ENCODE assay signal across 1 cellular context in the genomic region with DNA sequence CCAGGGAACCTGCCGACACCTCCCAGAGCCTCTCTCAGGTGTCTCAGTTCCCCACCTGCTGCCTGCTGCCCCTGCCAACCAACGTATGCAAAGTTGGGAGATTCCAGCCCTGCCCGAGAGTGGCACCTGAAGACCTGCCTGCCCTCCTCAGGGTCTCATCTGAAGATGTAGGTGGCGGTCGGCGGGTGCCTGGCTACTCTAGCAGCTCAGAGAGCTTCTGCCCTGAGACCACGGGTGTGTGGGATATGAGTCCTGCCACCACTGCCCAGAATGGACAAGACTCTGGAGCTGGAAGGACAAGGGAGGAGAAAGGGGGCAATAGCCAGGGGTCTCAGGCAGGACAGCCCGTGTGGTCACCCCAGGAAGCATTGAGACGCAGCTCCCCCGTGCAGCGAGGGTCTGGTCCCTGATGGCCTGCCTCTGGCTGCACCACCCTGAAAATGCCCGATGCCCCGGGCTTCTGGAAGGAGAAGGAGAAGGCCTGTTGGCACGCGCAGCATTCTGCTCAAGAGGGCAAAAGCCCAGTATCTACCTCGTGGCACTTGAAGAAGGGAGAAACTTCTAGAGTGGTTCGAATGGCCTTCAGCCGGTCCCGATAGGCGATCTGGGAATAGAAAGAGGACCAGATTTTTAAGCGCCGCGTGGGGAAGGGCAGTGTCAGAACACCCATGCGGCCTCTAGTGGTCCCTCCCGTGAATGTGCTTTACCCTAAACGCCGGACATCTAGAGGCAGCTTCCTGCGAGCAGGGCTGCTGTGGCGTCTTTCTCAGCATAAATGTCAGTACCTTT.
TF ChIP-seq lines count a peak whose summit lies in the region.

No MANE protein-coding gene starts in this region.

TF ChIP-seq in IMR-90, 13 proteins besides CTCF, POLR2A, EP300 and RAD21 (continued from another document):
- TF ChIP-seq USF2 (IDR thresholded peaks at IDR 0.05; ENCODE audit: low read depth, low read length) (no peak), MAFK (IDR thresholded peaks at IDR 0.05; ENCODE audit: low read depth, low read length) (no peak), CHD1 (IDR thresholded peaks at IDR 0.05; ENCODE audit: low read depth, low read length) (no peak), MXI1 (IDR thresholded peaks at IDR 0.05; ENCODE audit: borderline replicate concordance, low read depth, low read length) (no peak), ELK1 (IDR thresholded peaks at IDR 0.05; ENCODE audit: borderline replicate concordance, low read depth, low read length) (no peak), RFX5 (IDR thresholded peaks at IDR 0.05; ENCODE audit: low read depth, low read length) (no peak), MAZ (IDR thresholded peaks at IDR 0.05; ENCODE audit: borderline replicate concordance, low read depth, low read length) (no peak), SMC3 (IDR thresholded peaks at IDR 0.05; ENCODE audit: low read depth, low read length) (no peak), CEBPB (IDR thresholded peaks at IDR 0.05; ENCODE audit: low read depth, low read length) (no peak), NFE2L2 (IDR thresholded peaks at IDR 0.05; ENCODE audit: low read depth, low read length) (no peak)
TF ChIP-seq in IMR-90: peak in this region for 0.
